Comparison of ENCODE assay signal across 29 cellular contexts in the genomic region with DNA sequence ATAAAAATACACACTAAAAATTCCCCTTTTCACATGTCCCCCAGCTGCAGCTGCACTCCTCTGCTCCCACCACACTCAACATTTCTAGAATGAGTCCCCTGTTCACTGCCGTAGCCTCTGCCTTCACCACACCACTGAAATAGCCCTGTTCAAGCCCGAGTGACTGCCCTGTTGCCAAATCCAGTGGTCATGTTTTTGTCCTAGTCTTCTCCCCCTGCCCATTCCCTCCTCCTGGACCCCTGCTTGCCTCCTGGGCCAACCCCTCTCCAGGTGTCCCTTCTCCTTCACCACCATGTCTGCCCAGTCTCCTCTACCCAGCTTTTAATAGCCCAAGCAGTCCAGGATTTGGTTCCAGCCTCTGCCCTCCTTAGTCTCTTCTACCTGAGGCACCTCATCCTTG.
"Had no signal": no experiment of that assay in that cellular context is flagged by ENCODE, and none has a peak within 500 bp of the region (broad histone marks: within the 10 kb centered on the region; RNA-seq: fewer than 3 reads in every experiment).

No MANE protein-coding gene starts in this region.

- H3K36me3 Mint-ChIP-seq: mesothelial cell of epicardium; stimulated activated naive B cell treated with anti-CD40 and anti-IgM and Interleukin-4, amounts not matched to agents 10 μg/mL and 1 μg/mL and 100 μg/mL, for 72 hours had no signal

- ATAC-seq: esophagus mucosa; gastrocnemius medialis; left cardiac atrium; left lung; mucosa of descending colon; natural killer cell treated with Interleukin-12 subunit alpha and Interleukin-12 subunit beta and Interleukin-15 and Interleukin-18, amount 100 ng/mL, for 72 hours; psoas muscle; right lobe of liver; stimulated activated naive B cell treated with anti-CD40 and anti-IgM and Interleukin-4, amounts not matched to agents 10 μg/mL and 1 μg/mL and 100 μg/mL, for 72 hours; upper lobe of right lung had no signal

- H3K4me2 ChIP-seq: hepatocyte had no signal

- H3K9me3 ChIP-seq: gastrocnemius medialis, left lung, mucosa of descending colon, psoas muscle, right lobe of liver, thoracic aorta, upper lobe of right lung, uterus had no signal

- H3K79me2 ChIP-seq: hepatocyte had no signal

- H3K4me3 ChIP-seq: dorsolateral prefrontal cortex, gastrocnemius medialis, hepatocyte, left lung, mucosa of descending colon, psoas muscle, right lobe of liver, thoracic aorta, tibial nerve, upper lobe of right lung, uterus had no signal

- H3K4me1 ChIP-seq: right lobe of liver had no signal

- H3K4me1 Mint-ChIP-seq: mesothelial cell of epicardium had no signal

- H3K4me3 Mint-ChIP-seq: endodermal cell; mesothelial cell of epicardium; naive B cell; natural killer cell treated with Interleukin-12 subunit alpha and Interleukin-12 subunit beta and Interleukin-15 and Interleukin-18, amount 100 ng/mL, for 72 hours; stimulated activated naive B cell treated with anti-CD40 and anti-IgM and Interleukin-4, amounts not matched to agents 10 μg/mL and 1 μg/mL and 100 μg/mL, for 72 hours; stimulated activated naive CD8-positive, alpha-beta T cell treated with anti-CD3 and anti-CD28 coated beads, Interleukin-15, Interleukin-2, amounts not matched to agents 100 ng/mL and 50 ng/mL, for 24 hours had no signal

- H3K27me3 ChIP-seq: gastrocnemius medialis, hepatocyte, left lung, right lobe of liver, tibial nerve, upper lobe of right lung, uterus had no signal

- H3K27ac ChIP-seq: dorsolateral prefrontal cortex, epithelial cell of prostate, gastrocnemius medialis, hepatocyte, left lung, right lobe of liver, thoracic aorta, tibial nerve, upper lobe of right lung, uterus had no signal

- DNase-seq: dorsolateral prefrontal cortex; effector CD8-positive, alpha-beta T cell; endodermal cell; foreskin fibroblast; gastrocnemius medialis; head of caudate nucleus; left cardiac atrium; left lung; mesenchymal stem cell; mucosa of descending colon; naive B cell; nucleus accumbens; posterior cingulate gyrus; psoas muscle; right lobe of liver; small intestine; stimulated activated CD4-positive, alpha-beta T cell treated with anti-CD3 and anti-CD28 coated beads, Interleukin-15, amount 100 ng/mL, for 24 hours; stimulated activated CD4-positive, alpha-beta T cell treated with anti-CD3 and anti-CD28 coated beads, Interleukin-2, amount 100 ng/mL, for 48 hours; stimulated activated naive B cell treated with anti-CD40 and anti-IgM and Interleukin-4, amounts not matched to agents 10 μg/mL and 1 μg/mL and 100 μg/mL, for 72 hours; upper lobe of right lung; uterus had no signal

- H3K36me3 ChIP-seq: gastrocnemius medialis, left lung, right lobe of liver, thoracic aorta, tibial nerve, upper lobe of right lung, uterus had no signal

- H2AFZ ChIP-seq: hepatocyte had no signal

- H3K27ac Mint-ChIP-seq: endodermal cell; mesothelial cell of epicardium; naive B cell; natural killer cell treated with Interleukin-12 subunit alpha and Interleukin-12 subunit beta and Interleukin-15 and Interleukin-18, amount 100 ng/mL, for 72 hours; stimulated activated naive B cell treated with anti-CD40 and anti-IgM and Interleukin-4, amounts not matched to agents 10 μg/mL and 1 μg/mL and 100 μg/mL, for 72 hours; stimulated activated naive CD8-positive, alpha-beta T cell treated with anti-CD3 and anti-CD28 coated beads, Interleukin-15, Interleukin-2, amounts not matched to agents 100 ng/mL and 50 ng/mL, for 24 hours had no signal

- H3K9me3 Mint-ChIP-seq: endodermal cell; natural killer cell treated with Interleukin-12 subunit alpha and Interleukin-12 subunit beta and Interleukin-15 and Interleukin-18, amount 100 ng/mL, for 72 hours had no signal
